Comparison of ENCODE assay signal across 25 cellular contexts in genomic region chr10:4147214-4147613, GRCh38.
"Had no signal": no experiment of that assay in that cellular context is flagged by ENCODE, and none has a peak within 500 bp of the region (broad histone marks: within the 10 kb centered on the region; RNA-seq: fewer than 3 reads in every experiment).

No MANE protein-coding gene starts in this region.

- H3K27ac ChIP-seq: colonic mucosa, coronary artery, epithelial cell of prostate, esophagus muscularis mucosa, esophagus squamous epithelium, foreskin keratinocyte, gastrocnemius medialis, gastroesophageal sphincter, heart left ventricle, heart right ventricle had no signal

- H3K27me3 Mint-ChIP-seq: dendritic cell treated with granulocyte-macrophage colony-stimulating factor and Interleukin-4, amounts not matched to agents 40 ng/mL and 50 ng/mL, for 4 days; effector memory CD8-positive, alpha-beta T cell had no signal

- H3K4me1 ChIP-seq: colonic mucosa, esophagus muscularis mucosa, esophagus squamous epithelium, gastrocnemius medialis, gastroesophageal sphincter, heart left ventricle, heart right ventricle had no signal

- H3K36me3 ChIP-seq: colonic mucosa, esophagus muscularis mucosa, esophagus squamous epithelium, gastrocnemius medialis, gastroesophageal sphincter, heart left ventricle, heart right ventricle had no signal

- H3K9me3 ChIP-seq: colonic mucosa, esophagus muscularis mucosa, esophagus squamous epithelium, gastrocnemius medialis, gastroesophageal sphincter had no signal

- H3K4me3 Mint-ChIP-seq: dendritic cell treated with granulocyte-macrophage colony-stimulating factor and Interleukin-4, amounts not matched to agents 40 ng/mL and 50 ng/mL, for 4 days; effector memory CD8-positive, alpha-beta T cell; endodermal cell had no signal

- H3K4me3 ChIP-seq: colonic mucosa, coronary artery, dorsolateral prefrontal cortex, esophagus muscularis mucosa, esophagus squamous epithelium, gastrocnemius medialis, gastroesophageal sphincter, heart left ventricle, heart right ventricle had no signal

- H3K27me3 ChIP-seq: colonic mucosa, dorsolateral prefrontal cortex, esophagus muscularis mucosa, esophagus squamous epithelium, foreskin keratinocyte, gastrocnemius medialis, gastroesophageal sphincter, heart left ventricle, heart right ventricle had no signal

- ATAC-seq: effector memory CD8-positive, alpha-beta T cell; esophagus mucosa; foreskin keratinocyte; gastrocnemius medialis; gastroesophageal sphincter; heart left ventricle; heart right ventricle had no signal

- H3K9me3 Mint-ChIP-seq: effector memory CD8-positive, alpha-beta T cell; endodermal cell had no signal

- DNase-seq: colonic mucosa; cortex of kidney; dermis blood vessel endothelial cell; dorsolateral prefrontal cortex; effector CD4-positive, alpha-beta T cell; effector CD8-positive, alpha-beta T cell; effector memory CD4-positive, alpha-beta T cell; effector memory CD8-positive, alpha-beta T cell; endodermal cell; erythroblast; esophagus squamous epithelium; foreskin fibroblast; foreskin keratinocyte; foreskin melanocyte; gastrocnemius medialis; glutamatergic neuron; head of caudate nucleus; heart left ventricle; heart right ventricle had no signal

- H3K27ac Mint-ChIP-seq: dendritic cell treated with granulocyte-macrophage colony-stimulating factor and Interleukin-4, amounts not matched to agents 40 ng/mL and 50 ng/mL, for 4 days; endodermal cell had no signal
